ENCODE assay signal across 8 cellular contexts in the genomic region with DNA sequence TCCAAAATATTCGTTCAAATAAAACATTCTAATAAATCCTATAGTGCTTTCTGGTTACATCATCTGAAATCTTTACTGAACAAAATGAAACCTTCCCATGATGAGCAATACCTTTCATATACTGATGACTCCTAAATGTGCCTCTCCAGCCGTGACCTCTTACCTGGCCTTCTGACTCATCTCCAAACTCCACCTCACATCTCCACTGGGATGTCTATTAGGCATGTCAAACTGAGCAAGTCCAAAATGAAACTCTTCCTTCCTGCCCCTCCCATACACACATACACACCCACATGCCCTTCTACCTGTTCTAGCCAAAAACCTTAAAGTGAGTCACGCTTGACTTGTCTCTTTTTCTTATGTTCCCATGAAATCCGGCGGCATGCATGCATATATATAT. TPM values are rescaled to one million over a fixed set of nuclear protein-coding genes. Genes with fewer than 3 reads are reported as not detected.
A peak's percentile ranks its signal among the peaks of the same experiment; 100 is the strongest.
DNase-seq lines count a peak whose midpoint lies in the region; ATAC-seq lines count a peak whose summit lies in the region.

No MANE protein-coding gene starts in this region.

- no peak overlapping the region for H3K4me3 Mint-ChIP-seq in activated T-cell treated with anti-CD3 and anti-CD28 coated beads, Interleukin-2, amount 50 U/mL, for 4 hours

- H3K4me1 Mint-ChIP-seq in activated T-cell treated with anti-CD3 and anti-CD28 coated beads, Interleukin-2, amount 50 U/mL, for 4 hours (ENCODE audit: low read depth): peaks cover 29% of the 10 kb centered on the region

- H3K27me3 Mint-ChIP-seq in activated T-cell treated with anti-CD3 and anti-CD28 coated beads, Interleukin-2, amount 50 U/mL, for 4 hours (ENCODE audit: low read depth): no peaks in the 10 kb centered on the region

- DNase-seq in activated CD4-positive, alpha-beta T cell treated with anti-CD3 and anti-CD28 coated beads for 24 hours (ENCODE audit: low read depth in 2 of 2): peak; percentile 28 to 40
- no peak for DNase-seq in activated CD4-positive, alpha-beta T cell treated with anti-CD3 and anti-CD28 coated beads, Interleukin-2, amount 50 U/mL, for 1 hour
- peak; percentile 8 for DNase-seq in activated T-cell treated with anti-CD3 and anti-CD28 coated beads, Interleukin-2, amount 50 U/mL, for 4 hours
- DNase-seq in stimulated activated CD4-positive, alpha-beta T cell treated with anti-CD3 and anti-CD28 coated beads, TNF-alpha, amount 100 ng/mL, for 48 hours (ENCODE audit: low read depth in 3 of 3): peak; percentile 29 to 58 (median 50)
- DNase-seq in CD1c-positive myeloid dendritic cell (ENCODE audit: extremely low spot score): no peak
- DNase-seq in NCI-H2081 (lab: John Stamatoyannopoulos, UW): no peak
- no peak for DNase-seq in DMS153 (lab: John Stamatoyannopoulos, UW)

- H3K36me3 Mint-ChIP-seq in activated T-cell treated with anti-CD3 and anti-CD28 coated beads, Interleukin-2, amount 50 U/mL, for 4 hours (ENCODE audit: insufficient read depth): peaks cover 40% of the 10 kb centered on the region

- peak; percentile 83 for ATAC-seq in HG03097 (IDR thresholded peaks at IDR 0.05; ENCODE audit: low FRiP score, unreplicated experiment)
- peak; percentile 99 for ATAC-seq in activated T-cell treated with anti-CD3 and anti-CD28 coated beads, Interleukin-2, amount 50 U/mL, for 4 hours

- no peaks in the 10 kb centered on the region for H3K9me3 Mint-ChIP-seq in activated T-cell treated with anti-CD3 and anti-CD28 coated beads, Interleukin-2, amount 50 U/mL, for 4 hours

RNA-seq across cellular contexts. Expression of gene GSAP, which starts 22.9 kb away (rescaled TPM):
- 1 to 10 TPM; 1.6 to 2.6 (median 1.8) TPM for total RNA-seq in activated T-cell treated with anti-CD3 and anti-CD28 coated beads, Interleukin-2, amount 50 U/mL, for 4 hours

Comparison
In these comparisons a context has a peak if more than half of its experiments do, and no peak if none do; other contexts are left out.
1. DNase-seq: peak in activated CD4-positive, alpha-beta T cell treated with anti-CD3 and anti-CD28 coated beads for 24 hours (2 of 2), activated T-cell treated with anti-CD3 and anti-CD28 coated beads, Interleukin-2, amount 50 U/mL, for 4 hours (single experiment) and stimulated activated CD4-positive, alpha-beta T cell treated with anti-CD3 and anti-CD28 coated beads, TNF-alpha, amount 100 ng/mL, for 48 hours (3 of 3); none in activated CD4-positive, alpha-beta T cell treated with anti-CD3 and anti-CD28 coated beads, Interleukin-2, amount 50 U/mL, for 1 hour (single experiment), CD1c-positive myeloid dendritic cell (single experiment), NCI-H2081 (0 of 2) and DMS153 (single experiment).